ENCODE assay signal across 34 cellular contexts in the genomic region with DNA sequence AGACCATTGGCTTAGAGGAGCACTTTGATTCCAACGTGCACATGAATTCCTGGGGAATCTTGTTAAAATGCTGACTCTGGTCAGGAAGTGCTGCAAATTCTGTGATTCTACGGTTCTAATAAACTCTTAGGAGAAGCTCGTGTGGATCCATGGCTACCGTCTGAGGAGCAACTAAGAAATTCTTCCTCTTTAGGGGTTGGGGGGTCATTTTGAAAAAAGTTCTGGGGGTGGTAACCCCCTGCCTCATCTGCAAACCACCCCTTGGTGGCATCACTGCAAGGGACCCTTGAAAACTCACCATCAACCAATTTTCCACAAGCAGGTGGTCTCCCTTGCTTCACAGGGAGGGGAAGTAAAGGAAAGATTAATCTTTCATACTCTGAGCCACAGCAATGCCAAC.
"Had no signal": no experiment of that assay in that cellular context is flagged by ENCODE, and none has a peak within 500 bp of the region (broad histone marks: within the 10 kb centered on the region; RNA-seq: fewer than 3 reads in every experiment).

No MANE protein-coding gene starts in this region.

- H3K27ac ChIP-seq: neutrophil, ovary, parathyroid adenoma, psoas muscle, right lobe of liver, skin epidermis, spleen, suprapubic skin, testis, tibial artery, upper lobe of left lung, vagina had no signal

- H3K4me3 ChIP-seq: ovary, psoas muscle, right lobe of liver, skin epidermis, smooth muscle cell, spleen, suprapubic skin, testis, tibial artery, transverse colon, upper lobe of left lung, vagina had no signal

- H3K27ac Mint-ChIP-seq: naive B cell; naive thymus-derived CD8-positive, alpha-beta T cell; natural killer cell treated with Interleukin-12 subunit alpha and Interleukin-12 subunit beta and Interleukin-15 and Interleukin-18, amount 100 ng/mL, for 72 hours; nephron progenitor cell; progenitor cell of endocrine pancreas; stimulated activated memory B cell treated with anti-CD40 and anti-IgM and Interleukin-4, amounts not matched to agents 10 μg/mL and 1 μg/mL and 100 μg/mL, for 72 hours; stimulated activated naive CD8-positive, alpha-beta T cell treated with anti-CD3 and anti-CD28 coated beads, Interleukin-15, amount 100 ng/mL, for 72 hours had no signal

- H3K4me3 Mint-ChIP-seq: naive B cell; naive thymus-derived CD8-positive, alpha-beta T cell; natural killer cell treated with Interleukin-12 subunit alpha and Interleukin-12 subunit beta and Interleukin-15 and Interleukin-18, amount 100 ng/mL, for 72 hours; nephron progenitor cell; neural crest cell; stimulated activated memory B cell treated with anti-CD40 and anti-IgM and Interleukin-4, amounts not matched to agents 10 μg/mL and 1 μg/mL and 100 μg/mL, for 72 hours; stimulated activated naive CD8-positive, alpha-beta T cell treated with anti-CD3 and anti-CD28 coated beads, Interleukin-15, amount 100 ng/mL, for 72 hours had no signal

- ATAC-seq: naive thymus-derived CD8-positive, alpha-beta T cell; natural killer cell treated with Interleukin-12 subunit alpha and Interleukin-12 subunit beta and Interleukin-15 and Interleukin-18, amount 100 ng/mL, for 72 hours; psoas muscle; right cardiac atrium; right lobe of liver; stimulated activated memory B cell treated with anti-CD40 and anti-IgM and Interleukin-4, amounts not matched to agents 10 μg/mL and 1 μg/mL and 100 μg/mL, for 72 hours; stimulated activated naive CD8-positive, alpha-beta T cell treated with anti-CD3 and anti-CD28 coated beads, Interleukin-15, amount 100 ng/mL, for 72 hours; stimulated activated naive CD8-positive, alpha-beta T cell treated with anti-CD3 and anti-CD28 coated beads, Interleukin-15, Interleukin-2, amounts not matched to agents 100 U/mL and 50 U/mL, for 24 hours had no signal

- H3K4me1 ChIP-seq: parathyroid adenoma, psoas muscle, right lobe of liver, testis had no signal

- H3K36me3 ChIP-seq: neutrophil, ovary, right lobe of liver, spleen, suprapubic skin, tibial artery, transverse colon, upper lobe of left lung, vagina had no signal

- H3K9me3 Mint-ChIP-seq: naive B cell; naive thymus-derived CD8-positive, alpha-beta T cell; natural killer cell treated with Interleukin-12 subunit alpha and Interleukin-12 subunit beta and Interleukin-15 and Interleukin-18, amount 100 ng/mL, for 72 hours; nephron progenitor cell; stimulated activated memory B cell treated with anti-CD40 and anti-IgM and Interleukin-4, amounts not matched to agents 10 μg/mL and 1 μg/mL and 100 μg/mL, for 72 hours; stimulated activated naive CD8-positive, alpha-beta T cell treated with anti-CD3 and anti-CD28 coated beads, Interleukin-15, amount 100 ng/mL, for 72 hours had no signal

- H3K27me3 ChIP-seq: ovary, right lobe of liver, testis, upper lobe of left lung, vagina had no signal

- H3K36me3 Mint-ChIP-seq: naive thymus-derived CD8-positive, alpha-beta T cell; natural killer cell treated with Interleukin-12 subunit alpha and Interleukin-12 subunit beta and Interleukin-15 and Interleukin-18, amount 100 ng/mL, for 72 hours; stimulated activated memory B cell treated with anti-CD40 and anti-IgM and Interleukin-4, amounts not matched to agents 10 μg/mL and 1 μg/mL and 100 μg/mL, for 72 hours had no signal

- H3K27me3 Mint-ChIP-seq: stimulated activated memory B cell treated with anti-CD40 and anti-IgM and Interleukin-4, amounts not matched to agents 10 μg/mL and 1 μg/mL and 100 μg/mL, for 72 hours had no signal

- H3K9me3 ChIP-seq: neutrophil, ovary, psoas muscle, right lobe of liver, spleen, suprapubic skin, testis, tibial artery, transverse colon, upper lobe of left lung, vagina had no signal

- DNase-seq: naive B cell; naive thymus-derived CD8-positive, alpha-beta T cell; nephron progenitor cell; nucleus accumbens; ovary; posterior cingulate gyrus; psoas muscle; retina; right cardiac atrium; right lobe of liver; spleen; stimulated activated CD4-positive, alpha-beta T cell treated with anti-CD3 and anti-CD28 coated beads, Interleukin-12 subunit alpha, Interleukin-12 subunit beta, amount 100 ng/mL, for 4 hours; stimulated activated CD4-positive, alpha-beta T cell treated with anti-CD3 and anti-CD28 coated beads, Interleukin-1b, Interleukin-23, amount 100 ng/mL, for 48 hours; stimulated activated CD4-positive, alpha-beta T cell treated with anti-CD3 and anti-CD28 coated beads, Interleukin-4, amount 100 ng/mL, for 1 hour; stimulated activated CD4-positive, alpha-beta T cell treated with anti-CD3 and anti-CD28 coated beads, Interleukin-4, amount 100 ng/mL, for 4 hours; stimulated activated CD8-positive, alpha-beta memory T cell treated with anti-CD3 and anti-CD28 coated beads, Interleukin-4, amount 100 ng/mL, for 48 hours; stimulated activated naive CD4-positive, alpha-beta T cell; stimulated activated naive CD8-positive, alpha-beta T cell treated with anti-CD3 and anti-CD28 coated beads, Interleukin-15, amount 100 ng/mL, for 72 hours; stimulated activated naive CD8-positive, alpha-beta T cell treated with anti-CD3 and anti-CD28 coated beads, Interleukin-15, Interleukin-2, amounts not matched to agents 100 U/mL and 50 U/mL, for 24 hours; substantia nigra; testis; tibial artery; transverse colon; upper lobe of left lung had no signal
